16 cellular contexts compared by ENCODE assay signal in genomic region chr11:117978982-117979381, GRCh38. TPM values are rescaled to one million over a fixed set of nuclear protein-coding genes. Genes with fewer than 3 reads are reported as not detected.
DNase-seq lines count a peak whose midpoint lies in the region; ATAC-seq and TF ChIP-seq lines count a peak whose summit lies in the region.
"Had no signal": no experiment of that assay in that cellular context is flagged by ENCODE, and none has a peak within 500 bp of the region (broad histone marks: within the 10 kb centered on the region; RNA-seq: fewer than 3 reads in every experiment).

No MANE protein-coding gene starts in this region.

- peaks cover 8% of the 10 kb centered on the region for H3K36me3 Mint-ChIP-seq in CD8-positive, alpha-beta T cell
- no peaks in the 10 kb centered on the region for H3K36me3 Mint-ChIP-seq in endodermal cell (ENCODE audit: low read depth)

- whole genome bisulfite sequencing in endodermal cell (ENCODE audit: insufficient coverage in 1 of 2, insufficient read length in 1 of 2), 2 experiments: 91% methylated on average over 4 of the region's 4 CpGs; no CpG with 5 or more reads in 1 of the 2 experiments

- H3K4me3 ChIP-seq in CD8-positive, alpha-beta T cell (ENCODE audit: low read depth, low read length): no peak overlapping the region
- H3K4me3 ChIP-seq in endodermal cell (ENCODE audit: low read length) (no peak overlapping the region), skin epidermis (no peak overlapping the region), HAP-1 (no peak overlapping the region)
- H3K4me3 ChIP-seq: breast epithelium, pancreas had no signal

- ATAC-seq in CD8-positive, alpha-beta T cell: no peak
- ATAC-seq in HG02870 (IDR thresholded peaks at IDR 0.05; ENCODE audit: unreplicated experiment): no peak

- H3K27me3 ChIP-seq in CD8-positive, alpha-beta T cell (ENCODE audit: insufficient read depth, low read length): no peaks in the 10 kb centered on the region
- peaks cover 4% of the 10 kb centered on the region for H3K27me3 ChIP-seq in endodermal cell (ENCODE audit: control insufficient read depth, insufficient read depth, low read length, poor library complexity, severe bottlenecking)
- H3K27me3 ChIP-seq in HAP-1 (ENCODE audit: low read depth): no peaks in the 10 kb centered on the region
- H3K27me3 ChIP-seq: breast epithelium, pancreas had no signal

- no peak for TF ChIP-seq CTCF in CD8-positive, alpha-beta T cell (IDR thresholded peaks at IDR 0.05)
- no peak for TF ChIP-seq CTCF in endodermal cell (conservative IDR thresholded peaks at IDR 0.05)

- H3K4me1 ChIP-seq in CD8-positive, alpha-beta T cell (ENCODE audit: insufficient read depth, low read length): peaks cover 68% of the 10 kb centered on the region
- peaks cover 4% of the 10 kb centered on the region for H3K4me1 ChIP-seq in endodermal cell (ENCODE audit: control insufficient read depth, insufficient read depth, low read length)
- H3K4me1 ChIP-seq in HAP-1: no peaks in the 10 kb centered on the region
- H3K4me1 ChIP-seq: breast epithelium, pancreas had no signal

- no peak overlapping the region for H3K27ac ChIP-seq in CD8-positive, alpha-beta T cell (ENCODE audit: low read depth, low read length)
- H3K27ac ChIP-seq in endodermal cell (ENCODE audit: low read depth, low read length) (no peak overlapping the region), skin epidermis (peak overlapping the region in 12 of 21 experiments; percentile 1 to 84 (median 72))
- H3K27ac ChIP-seq: breast epithelium, pancreas, RWPE1 had no signal

- intact Hi-C loops in CD8-positive, alpha-beta T cell (cut with DNase I, micrococcal nuclease): no loop called here

- in situ Hi-C loops in HAP-1 (cut with MboI; ENCODE audit: low sequenced_read_pairs): no loop called here

- CTCF ChIA-PET in CD8-positive, alpha-beta T cell (lab: Charles Lee): interaction anchor here (1.1 to 5.1 kb wide), 7 partner anchors 10 to 163 kb away, joined by 3 to 45 read pairs (median 14); partner anchors contain the start of gene FXYD2

- DNase-seq in CD8-positive, alpha-beta T cell: no peak
- DNase-seq in OCI-M1 (lab: John Stamatoyannopoulos, UW) (peak; percentile 32), endodermal cell (peak; percentile 49), HAP-1 (ENCODE audit: low spot score in 2 of 2) (no peak), T-helper 9 cell (no peak)
- DNase-seq in activated CD4-positive, alpha-beta T cell treated with anti-CD3 and anti-CD28 coated beads, Interleukin-2, amount 50 U/mL, for 1 hour: no peak
- DNase-seq: activated naive CD4-positive, alpha-beta T cell treated with anti-CD3 and anti-CD28 coated beads for 36 hours; NCI-H2029 treated with DMSO at 0.1 percent for 48 hours; NCI-H524 treated with DMSO at 0.1 percent for 48 hours; pancreas; T1000 had no signal

- no peaks in the 10 kb centered on the region for H3K27me3 Mint-ChIP-seq in CD8-positive, alpha-beta T cell (ENCODE audit: low read depth)
- peaks cover 46% of the 10 kb centered on the region for H3K27me3 Mint-ChIP-seq in endodermal cell (ENCODE audit: insufficient read depth)

- H3K9me3 ChIP-seq in CD8-positive, alpha-beta T cell (ENCODE audit: low read length): peaks cover 2% of the 10 kb centered on the region
- H3K9me3 ChIP-seq in endodermal cell (ENCODE audit: control insufficient read depth, low read length): no peaks in the 10 kb centered on the region
- no peaks in the 10 kb centered on the region for H3K9me3 ChIP-seq in HAP-1
- H3K9me3 ChIP-seq: breast epithelium, pancreas had no signal

- H3K9me3 Mint-ChIP-seq in CD8-positive, alpha-beta T cell: no peaks in the 10 kb centered on the region
- peaks cover 9% of the 10 kb centered on the region for H3K9me3 Mint-ChIP-seq in endodermal cell
- H3K9me3 Mint-ChIP-seq: activated naive CD4-positive, alpha-beta T cell treated with anti-CD3 and anti-CD28 coated beads for 36 hours had no signal

- POLR2A ChIA-PET in CD8-positive, alpha-beta T cell (lab: Charles Lee): interaction anchor here (1.1 to 7.8 kb wide), 6 partner anchors 9 to 73 kb away, joined by 3 to 87 read pairs (median 4); partner anchors contain the start of gene IL10RA

- H3K9ac ChIP-seq in endodermal cell (ENCODE audit: extremely low read depth, low read length, poor library complexity, severe bottlenecking): no peak overlapping the region

- H3K36me3 ChIP-seq in CD8-positive, alpha-beta T cell (ENCODE audit: insufficient read depth, low read length): no peaks in the 10 kb centered on the region
- no peaks in the 10 kb centered on the region for H3K36me3 ChIP-seq in endodermal cell (ENCODE audit: control insufficient read depth, insufficient read depth, low read length)
- H3K36me3 ChIP-seq in HAP-1 (replicated peaks): no peaks in the 10 kb centered on the region
- H3K36me3 ChIP-seq: breast epithelium, pancreas had no signal

- H3K4me3 Mint-ChIP-seq in CD8-positive, alpha-beta T cell: no peak overlapping the region
- H3K4me3 Mint-ChIP-seq in endodermal cell: no peak overlapping the region
- H3K4me3 Mint-ChIP-seq: activated naive CD4-positive, alpha-beta T cell treated with anti-CD3 and anti-CD28 coated beads for 36 hours had no signal

- H3K4me1 Mint-ChIP-seq in CD8-positive, alpha-beta T cell (ENCODE audit: low read depth): peaks cover 74% of the 10 kb centered on the region
- H3K4me1 Mint-ChIP-seq in endodermal cell: peaks cover 10% of the 10 kb centered on the region

- peak overlapping the region; percentile 49 for H3K27ac Mint-ChIP-seq in CD8-positive, alpha-beta T cell
- H3K27ac Mint-ChIP-seq in endodermal cell: no peak overlapping the region

RNA-seq across cellular contexts. Expression of gene IL10RA, which starts 7.2 kb away (rescaled TPM):
- total RNA-seq in CD8-positive, alpha-beta T cell: 100 to 1,000 TPM; 295 to 299 TPM
- under 1 TPM; 0.46 to 0.51 TPM for total RNA-seq in endodermal cell
- polyA plus RNA-seq in endodermal cell (2013, experiment 1 of 2): not detected
- polyA plus RNA-seq in endodermal cell (2013, experiment 2 of 2): 0.37 TPM
- total RNA-seq: endothelial cell of umbilical vein had no signal

RNA-seq across cellular contexts. Expression of gene TMPRSS13, which starts 49.8 kb away (rescaled TPM):
- 1 to 10 TPM; 1.7 TPM for total RNA-seq in CD8-positive, alpha-beta T cell
- total RNA-seq in endodermal cell: 1 to 10 TPM; 2.5 to 6.4 TPM
- polyA plus RNA-seq in endodermal cell (2013, experiment 1 of 2): 0.61 TPM
- 0.46 TPM for polyA plus RNA-seq in endodermal cell (2013, experiment 2 of 2)

Comparison
In these comparisons a context has a peak if more than half of its experiments do, and no peak if none do; other contexts are left out.
1. DNase-seq: peak in OCI-M1 (single experiment) and endodermal cell (single experiment); none in CD8-positive, alpha-beta T cell (0 of 7), HAP-1 (0 of 2), T-helper 9 cell (single experiment) and activated CD4-positive, alpha-beta T cell treated with anti-CD3 and anti-CD28 coated beads, Interleukin-2, amount 50 U/mL, for 1 hour (single experiment).
2. H3K27ac ChIP-seq: peak in skin epidermis (12 of 21); none in CD8-positive, alpha-beta T cell (single experiment) and endodermal cell (single experiment).
3. RNA of gene IL10RA, which starts 7.2 kb away (total RNA-seq): 295 to 299 TPM in CD8-positive, alpha-beta T cell; 0.46 to 0.51 TPM in endodermal cell; every median in the first group is over 100 times any median in the second.